Comparison of ENCODE assay signal across 19 cellular contexts in genomic region chr9:120779227-120779626, GRCh38.
"Had no signal": no experiment of that assay in that cellular context is flagged by ENCODE, and none has a peak within 500 bp of the region (broad histone marks: within the 10 kb centered on the region; RNA-seq: fewer than 3 reads in every experiment).

No MANE protein-coding gene starts in this region.

- DNase-seq: activated B cell treated with CpG ODN at 0.5 μM for 24 hours; activated CD4-positive, alpha-beta T cell treated with anti-CD3 and anti-CD28 coated beads for 48 hours; activated CD8-positive, alpha-beta memory T cell treated with anti-CD3 and anti-CD28 coated beads, Interleukin-2, amount 50 U/mL, for 4 hours; activated naive CD4-positive, alpha-beta T cell treated with anti-CD3 and anti-CD28 coated beads, Interleukin-2, amount 50 U/mL, for 16 hours; cerebellar nuclear complex; cortex of kidney; heart right ventricle; immature natural killer cell; kidney glomerular epithelial cell; left ventricle myocardium superior; mesendoderm; naive thymus-derived CD8-positive, alpha-beta T cell; sigmoid colon; SK-N-SH; stimulated activated CD4-positive, alpha-beta T cell treated with anti-CD3 and anti-CD28 coated beads, Interleukin-4, amount 100 ng/mL, for 24 hours; thyroid gland had no signal

- H3K4me1 ChIP-seq: thyroid gland had no signal

- H3K27ac Mint-ChIP-seq: activated B cell treated with CpG ODN at 0.5 μM for 24 hours; stimulated activated memory B cell treated with anti-CD40 and anti-IgM and Interleukin-4, amounts not matched to agents 10 μg/mL and 1 μg/mL and 100 μg/mL, for 72 hours had no signal

- H3K27me3 ChIP-seq: gastroesophageal sphincter, heart right ventricle, pancreas, sigmoid colon, thyroid gland had no signal

- H3K27ac ChIP-seq: gastroesophageal sphincter, heart right ventricle, sigmoid colon, thyroid gland had no signal

- H3K9me3 ChIP-seq: gastroesophageal sphincter, heart right ventricle, pancreas, sigmoid colon, SK-N-SH, thyroid gland had no signal

- H3K4me3 ChIP-seq: gastroesophageal sphincter, heart right ventricle, pancreas, sigmoid colon, thyroid gland had no signal

- H3K9me3 Mint-ChIP-seq: activated B cell treated with CpG ODN at 0.5 μM for 24 hours; immature natural killer cell; naive thymus-derived CD8-positive, alpha-beta T cell; stimulated activated memory B cell treated with anti-CD40 and anti-IgM and Interleukin-4, amounts not matched to agents 10 μg/mL and 1 μg/mL and 100 μg/mL, for 72 hours had no signal

- ATAC-seq: gastroesophageal sphincter; heart right ventricle; left ventricle myocardium superior; naive thymus-derived CD8-positive, alpha-beta T cell; stimulated activated memory B cell treated with anti-CD40 and anti-IgM and Interleukin-4, amounts not matched to agents 10 μg/mL and 1 μg/mL and 100 μg/mL, for 72 hours had no signal
